ENCODE assay signal across 16 cellular contexts in the genomic region with DNA sequence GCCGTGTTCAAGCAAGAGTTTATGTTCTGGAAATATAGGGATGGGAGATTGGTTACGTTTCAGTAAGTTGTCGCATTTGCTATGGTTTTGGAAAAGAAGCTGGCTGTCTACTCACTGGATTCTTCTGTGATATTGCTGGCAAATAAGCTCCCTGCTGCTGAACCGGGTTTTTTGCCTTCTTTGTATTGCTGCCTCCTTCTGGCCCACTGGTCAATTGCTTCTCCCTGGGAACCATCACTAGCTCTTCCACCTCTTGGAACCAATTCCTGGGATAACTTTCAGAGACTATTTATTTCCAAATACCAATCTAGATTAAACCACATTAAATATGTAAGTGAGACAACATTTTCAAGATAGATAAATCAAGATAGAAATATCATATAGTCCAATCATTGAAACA. TPM values are rescaled to one million over a fixed set of nuclear protein-coding genes. Genes with fewer than 3 reads are reported as not detected.
DNase-seq lines count a peak whose midpoint lies in the region; ATAC-seq, FAIRE-seq and TF ChIP-seq lines count a peak whose summit lies in the region.
"Had no signal": no experiment of that assay in that cellular context is flagged by ENCODE, and none has a peak within 500 bp of the region (broad histone marks: within the 10 kb centered on the region; RNA-seq: fewer than 3 reads in every experiment).

No MANE protein-coding gene starts in this region.

- in situ Hi-C loops in GM12878 (cut with MboI), result no loop called here

- H3K4me1 ChIP-seq in GM12878 (ENCODE audit: control insufficient read depth, insufficient read depth, low read length), result no peaks in the 10 kb centered on the region
- peaks cover 2% of the 10 kb centered on the region in 2 donors for H3K4me1 ChIP-seq in small intestine (ENCODE audit: control insufficient read depth in 2 of 2, insufficient read depth in 1 of 2, low read depth in 1 of 2, low read length in 1 of 2)

- H3K36me3 ChIP-seq in GM12878 (ENCODE audit: control insufficient read depth in 2 of 2, insufficient read depth in 2 of 2, low read length in 1 of 2) (no peaks in the 10 kb centered on the region), small intestine (ENCODE audit: control insufficient read depth in 2 of 2, insufficient read depth in 2 of 2, low read length in 2 of 2) (no peaks in the 10 kb centered on the region)
- H3K36me3 ChIP-seq: ovary had no signal

- TF ChIP-seq EP300 in GM12878 (IDR thresholded peaks at IDR 0.05; ENCODE audit: borderline replicate concordance in 1 of 2, control insufficient read depth in 1 of 2, low read depth in 2 of 2, low read length in 2 of 2), result no peak

- ATAC-seq in GM12878, result no peak
- no peak for ATAC-seq in HG03520 (IDR thresholded peaks at IDR 0.05; ENCODE audit: unreplicated experiment)
- ATAC-seq: left lobe of liver had no signal

- H3K4me2 ChIP-seq in GM12878 (ENCODE audit: control insufficient read depth, insufficient read depth), result no peak overlapping the region

- WGBS in GM12878 (ENCODE audit: insufficient coverage, insufficient replicate concordance, low lambda C conversion rate, missing lambda C conversion rate), result 24% methylated on average over 4 of the region's 4 CpGs
- 81 to 89% (median 82%) methylated on average over 4 of the region's 4 CpGs for WGBS in small intestine, 3 donors

- H3K27me3 ChIP-seq in GM12878 (replicated peaks in 1 of 2; ENCODE audit: control insufficient read depth in 2 of 2, insufficient read depth in 2 of 2, low read length in 1 of 2), result no peaks in the 10 kb centered on the region; a peak in 1 of 4 replicates
- H3K27me3 ChIP-seq in small intestine (ENCODE audit: control insufficient read depth in 2 of 2, insufficient read depth in 2 of 2, low read length in 2 of 2), result no peaks in the 10 kb centered on the region
- H3K27me3 ChIP-seq: ovary had no signal

- H3K4me3 Mint-ChIP-seq in HFFc6, result no peak overlapping the region
- H3K4me3 Mint-ChIP-seq in neural crest cell, result no peak overlapping the region

- no peaks in the 10 kb centered on the region for H4K20me1 ChIP-seq in GM12878 (ENCODE audit: control insufficient read depth, insufficient read depth)

- no peak overlapping the region for H3K9ac ChIP-seq in GM12878 (ENCODE audit: control insufficient read depth, insufficient read depth, low read length)

- 0 out of 2 replicates have a peak, but pooled peaks cover 3% of the 10 kb centered on the region for H3K36me3 Mint-ChIP-seq in HFFc6 (ENCODE audit: low read depth)
- H3K36me3 Mint-ChIP-seq in neural crest cell (ENCODE audit: low read depth), result no peaks in the 10 kb centered on the region

- no peaks in the 10 kb centered on the region for H3K9me3 Mint-ChIP-seq in HFFc6
- H3K9me3 Mint-ChIP-seq in neural crest cell, result peaks cover 3% of the 10 kb centered on the region

- CTCF ChIA-PET in GM12878 (lab: Yijun Ruan, JAX), result interaction anchor here (0.7 kb wide), 1 partner anchor 74 kb away, joined by 4 read pairs; no protein-coding TSS in a partner anchor

- no peak for TF ChIP-seq POLR2A in GM12878 (IDR thresholded peaks at IDR 0.05; ENCODE audit: low read depth, low read length)

- POLR2A ChIA-PET in GM12878 (lab: Charles Lee), result no interaction called here

- H3K4me1 Mint-ChIP-seq in HFFc6 (ENCODE audit: low read depth) (peaks cover 13% of the 10 kb centered on the region), neural crest cell (peaks cover 5% of the 10 kb centered on the region)

- no peak overlapping the region for H3K4me3 ChIP-seq in GM12878
- H3K4me3 ChIP-seq in small intestine (ENCODE audit: low read depth in 1 of 2, low read length in 2 of 2), result no peak overlapping the region
- H3K4me3 ChIP-seq: ovary had no signal

- H3K9me3 ChIP-seq in GM12878 (replicated peaks; ENCODE audit: control insufficient read depth, insufficient read depth, low read length) (no peaks in the 10 kb centered on the region), small intestine (ENCODE audit: control insufficient read depth, low read depth) (no peaks in the 10 kb centered on the region)
- H3K9me3 ChIP-seq: ovary had no signal

- 0 out of 2 replicates have a peak, but pooled peaks have one; percentile 5 for TF ChIP-seq RAD21 in GM12878 (IDR thresholded peaks at IDR 0.05; ENCODE audit: insufficient read depth, low read depth, low read length)

- intact Hi-C loops in GM12878 (cut with micrococcal nuclease; ENCODE audit: unreplicated experiment), result no loop called here

- peaks cover 6% of the 10 kb centered on the region for H3K27me3 Mint-ChIP-seq in HFFc6 (ENCODE audit: insufficient read depth)
- H3K27me3 Mint-ChIP-seq in neural crest cell (ENCODE audit: low read depth), result no peaks in the 10 kb centered on the region

- no peak overlapping the region for H3K27ac ChIP-seq in GM12878 (ENCODE audit: control insufficient read depth, insufficient read depth)
- no peak overlapping the region for H3K27ac ChIP-seq in small intestine (ENCODE audit: low read depth in 1 of 2, low read length in 1 of 2)
- H3K27ac ChIP-seq: ovary had no signal

- no peak overlapping the region for H3K27ac Mint-ChIP-seq in HFFc6
- H3K27ac Mint-ChIP-seq in neural crest cell (ENCODE audit: unreplicated experiment), result no peak overlapping the region

- no peaks in the 10 kb centered on the region for H3K79me2 ChIP-seq in GM12878 (ENCODE audit: control insufficient read depth, insufficient read depth, low read length)

- no peak overlapping the region for H2AFZ ChIP-seq in GM12878 (ENCODE audit: control insufficient read depth, low read depth, low read length)

- no peak for FAIRE-seq in GM12878 (lab: Jason Lieb, UNC)
- FAIRE-seq in small intestine (lab: Jason Lieb, UNC), result no peak

- no TSS peak for BruUV-seq in GM12878 (replicated peaks; lab: Mats Ljungman, UMichigan)

- SMC1A ChIA-PET in GM12878 (lab: Charles Lee; ENCODE audit: uncharacterized antibody, unreplicated experiment), result interaction anchor here (1.0 to 1.1 kb wide), 2 partner anchors 20 to 287 kb away, joined by 4 to 7 read pairs; no protein-coding TSS in a partner anchor

- DNase-seq in D341Med (ENCODE audit: low spot score) (peak; percentile 21), HFFc6 (peak; percentile 37), GM12878 (ENCODE audit: low read depth, low spot score) (no peak), neural crest cell (ENCODE audit: low read depth, low spot score) (no peak), NCI-H1048 (lab: John Stamatoyannopoulos, UW) (no peak), small intestine (no peak)
- DNase-seq in stimulated activated naive CD4-positive, alpha-beta T cell (lab: John Stamatoyannopoulos, UW), result no peak
- DNase-seq: erythroblast, GDM1, Kasumi-1, NCI-H524 treated with DMSO at 0.1 percent for 48 hours, ovary, substantia nigra, T-helper 1 cell had no signal

- TF ChIP-seq CTCF in HFFc6 (IDR thresholded peaks at IDR 0.05) (peak; percentile 74), GM12878 (IDR thresholded peaks at IDR 0.05 in 2 of 3, conservative IDR thresholded peaks at IDR 0.05 in 1 of 3; ENCODE audit: control insufficient read depth in 2 of 3, extremely low read depth in 1 of 3, insufficient read depth in 1 of 3, low read depth in 3 of 3, low read length in 3 of 3) (peak in 2 of 3 experiments; percentile 18 to 24; a peak in 2 of 6 replicates), neural crest cell (conservative IDR thresholded peaks at IDR 0.05) (peak; percentile 49)

- RAD21 ChIA-PET in GM12878 (lab: Charles Lee; ENCODE audit: unreplicated experiment), result interaction anchor here (1.0 kb wide), 1 partner anchor 67 kb away, joined by 3 read pairs; no protein-coding TSS in a partner anchor

TF ChIP-seq in GM12878, 131 proteins besides CTCF, POLR2A, EP300 and RAD21 (continues in another document):
- no peak for TF ChIP-seq EED (IDR thresholded peaks at IDR 0.05; ENCODE audit: low read depth)
- TF ChIP-seq ZBTB33 (IDR thresholded peaks at IDR 0.05), result no peak

RNA-seq across cellular contexts. Expression of gene NUDT12, which starts 43.0 kb away (rescaled TPM):
- total RNA-seq in HFFc6 (2021; fragmentation: NEBNext Ultra II Directional; extraction: Animal tissue kit (Norgen Biotek cat#: 25700)), result 1 to 10 TPM; 6.1 to 9.9 (median 9.0) TPM
- total RNA-seq in GM12878 (2013; cell fraction: nucleolus; rRNA removed), result 25.6 and 26.9 TPM in 2 replicates
- 3.8 and 5.4 TPM in 2 replicates for total RNA-seq in GM12878 (2014; rRNA removed)
- 5.8 and 5.9 TPM in 2 replicates for total RNA-seq in GM12878 (2014; rRNA removed; fragmentation: Illumina TruSeq; extraction: Trizol)
- 3.9 and 5.2 TPM in 2 replicates for total RNA-seq in GM12878 (2021)
- 1.2 TPM for polyA plus RNA-seq in GM12878 (2011; ENCODE audit: low read depth)
- polyA plus RNA-seq in GM12878 (2011; rRNA removed), result 9.0 and 16.3 TPM in 2 replicates
- 2.2 and 2.4 TPM in 2 replicates for polyA plus RNA-seq in GM12878 (2011; cell fraction: cytosol; rRNA removed)
- polyA plus RNA-seq in GM12878 (2011; cell fraction: nucleus; rRNA removed), result 9.4 and 13.1 TPM in 2 replicates
- 2.0 and 3.2 TPM in 2 replicates for polyA plus RNA-seq in GM12878 (2012)
- 5.9 and 7.8 TPM in 2 replicates for polyA plus RNA-seq in GM12878 (2014; fragmentation: Illumina TruSeq; extraction: Trizol)
- polyA plus RNA-seq in GM12878 (2014; fragmentation: Nextera tagmentation; extraction: Ambion mirVana), result 1 to 10 TPM; 4.5 to 5.0 TPM
- 2.6 and 2.9 TPM in 2 replicates for polyA plus RNA-seq in GM12878 (2014; rRNA removed)
- 1 to 10 TPM; 5.1 to 5.2 TPM for polyA plus RNA-seq in GM12878 (2016; fragmentation: Nextera tagmentation; extraction: Ambion mirVana)
- 2.1 and 3.1 TPM in 2 replicates for polyA minus RNA-seq in GM12878 (2011; rRNA and poly(A)+ RNA removed)
- polyA minus RNA-seq in GM12878 (2011; cell fraction: cytosol; rRNA and poly(A)+ RNA removed), result 1.3 and 1.7 TPM in 2 replicates
- 2.3 and 3.6 TPM in 2 replicates for polyA minus RNA-seq in GM12878 (2011; cell fraction: nucleus; rRNA and poly(A)+ RNA removed)
- total RNA-seq in neural crest cell, result 17.6 and 18.3 TPM in 2 replicates
- polyA plus RNA-seq in small intestine, result 10 to 100 TPM; 10.6 to 14.9 (median 13.9) TPM

Comparison
In these comparisons a context has a peak if more than half of its experiments do, and no peak if none do; other contexts are left out.
1. DNase-seq: peak in D341Med (single experiment) and HFFc6 (single experiment); none in GM12878 (single experiment), neural crest cell (single experiment), stimulated activated naive CD4-positive, alpha-beta T cell (0 of 6), NCI-H1048 (single experiment) and small intestine (single experiment).
2. CTCF ChIP-seq: peak in every context shown above with its lines; median percentile 74 in HFFc6; 49 in neural crest cell; 21 in GM12878.